Comparison of ENCODE assay signal across 8 cellular contexts in the genomic region with DNA sequence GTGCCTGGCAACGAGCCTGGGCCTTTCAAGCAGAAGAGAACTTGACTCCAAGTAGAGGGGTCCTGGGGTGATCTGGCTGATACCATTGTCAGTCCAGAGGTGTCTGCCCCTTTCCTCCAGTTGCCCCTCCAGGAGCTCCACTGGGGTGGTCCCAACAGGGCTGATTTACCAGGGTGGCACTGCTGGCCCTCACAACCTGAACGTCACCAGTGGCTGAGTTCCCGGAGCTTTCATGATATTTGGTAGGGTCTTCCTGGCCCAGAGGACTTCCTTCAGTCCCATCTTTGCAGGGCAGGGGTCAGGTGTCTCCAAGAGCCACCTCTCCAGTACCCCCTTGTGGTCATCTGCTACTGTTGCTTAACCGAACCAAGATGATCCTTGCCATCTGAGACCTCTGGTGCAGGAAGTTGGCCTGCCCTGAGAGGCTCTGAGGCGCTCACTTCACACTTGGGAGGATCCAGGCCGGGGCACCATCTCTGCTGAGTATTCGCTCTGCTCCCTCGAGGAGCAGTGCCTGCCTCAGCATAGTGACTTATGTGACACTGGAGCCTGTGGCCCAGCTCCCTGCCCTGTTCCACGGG. TPM values are rescaled to one million over a fixed set of nuclear protein-coding genes. Genes with fewer than 3 reads are reported as not detected.
DNase-seq lines count a peak whose midpoint lies in the region; ATAC-seq and TF ChIP-seq lines count a peak whose summit lies in the region.

No MANE protein-coding gene starts in this region.

- peaks cover 47% of the 10 kb centered on the region for H3K4me1 Mint-ChIP-seq in activated CD8-positive, alpha-beta T cell treated with anti-CD3 and anti-CD28 coated beads for 36 hours (ENCODE audit: low read depth)

- peak overlapping the region; percentile 94 for H3K27ac Mint-ChIP-seq in activated CD8-positive, alpha-beta T cell treated with anti-CD3 and anti-CD28 coated beads for 36 hours

- intact Hi-C loops in activated CD8-positive, alpha-beta T cell treated with anti-CD3 and anti-CD28 coated beads for 36 hours (cut with micrococcal nuclease) = loop anchor here (5.0 kb wide), 2 partner anchors 74 to 136 kb away; a partner anchor contains a TSS

- CTCF ChIA-PET in activated CD8-positive, alpha-beta T cell treated with anti-CD3 and anti-CD28 coated beads for 36 hours (lab: Charles Lee) = interaction anchor here (0.9 to 3.6 kb wide), 8 partner anchors 9 to 153 kb away, joined by 3 to 28 read pairs (median 4); a partner anchor contains a TSS

- peak overlapping the region; percentile 83 for H3K4me3 Mint-ChIP-seq in activated CD8-positive, alpha-beta T cell treated with anti-CD3 and anti-CD28 coated beads for 36 hours

- H3K36me3 Mint-ChIP-seq in activated CD8-positive, alpha-beta T cell treated with anti-CD3 and anti-CD28 coated beads for 36 hours (ENCODE audit: low read depth) = peaks cover 35% of the 10 kb centered on the region

- TF ChIP-seq CTCF in LNCAP (IDR thresholded peaks at IDR 0.05) = peak; percentile 39
- peak; percentile 47 for TF ChIP-seq CTCF in activated CD8-positive, alpha-beta T cell treated with anti-CD3 and anti-CD28 coated beads for 36 hours (IDR thresholded peaks at IDR 0.05)

- peak; percentile 2 for ATAC-seq in activated CD8-positive, alpha-beta T cell treated with anti-CD3 and anti-CD28 coated beads for 36 hours
- ATAC-seq in GM18873 (IDR thresholded peaks at IDR 0.05; ENCODE audit: low FRiP score, unreplicated experiment) = no peak

- peak; percentile 11 for DNase-seq in NCI-H1436 (lab: John Stamatoyannopoulos, UW)
- no peak for DNase-seq in NCI-H1436 treated with DMSO at 0.1 percent for 48 hours (lab: John Stamatoyannopoulos, UW)
- peak; percentile 64 for DNase-seq in activated CD8-positive, alpha-beta T cell treated with anti-CD3 and anti-CD28 coated beads for 36 hours
- peak; percentile 57 for DNase-seq in germinal center (ENCODE audit: low spot score)
- DNase-seq in stimulated activated CD4-positive, alpha-beta T cell treated with anti-CD3 and anti-CD28 coated beads, Interleukin-1b, Interleukin-23, amount 100 ng/mL, for 48 hours = peak; percentile 40
- DNase-seq in central memory CD4-positive, alpha-beta T cell = no peak

- no peaks in the 10 kb centered on the region for H3K27me3 Mint-ChIP-seq in activated CD8-positive, alpha-beta T cell treated with anti-CD3 and anti-CD28 coated beads for 36 hours

- H3K9me3 Mint-ChIP-seq in activated CD8-positive, alpha-beta T cell treated with anti-CD3 and anti-CD28 coated beads for 36 hours = no peaks in the 10 kb centered on the region

- POLR2A ChIA-PET in activated CD8-positive, alpha-beta T cell treated with anti-CD3 and anti-CD28 coated beads for 36 hours (lab: Charles Lee) = interaction anchor here (0.9 to 11.3 kb wide), 11 partner anchors 8 to 78 kb away, joined by 4 to 96 read pairs (median 14); a partner anchor contains a TSS

RNA-seq across cellular contexts. Expression of a gene that starts 3.5 kb away (rescaled TPM):
- 100 to 1,000 TPM; 143 to 145 TPM for total RNA-seq in activated CD8-positive, alpha-beta T cell treated with anti-CD3 and anti-CD28 coated beads for 36 hours

RNA-seq across cellular contexts. Expression of a gene that starts 45.1 kb away (rescaled TPM):
- total RNA-seq in activated CD8-positive, alpha-beta T cell treated with anti-CD3 and anti-CD28 coated beads for 36 hours = 10 to 100 TPM; 44.8 to 48.8 TPM

Comparison
In these comparisons a context has a peak if more than half of its experiments do, and no peak if none do; other contexts are left out.
1. DNase-seq: peak in NCI-H1436 (single experiment), activated CD8-positive, alpha-beta T cell treated with anti-CD3 and anti-CD28 coated beads for 36 hours (single experiment), germinal center (single experiment) and stimulated activated CD4-positive, alpha-beta T cell treated with anti-CD3 and anti-CD28 coated beads, Interleukin-1b, Interleukin-23, amount 100 ng/mL, for 48 hours (single experiment); none in NCI-H1436 treated with DMSO at 0.1 percent for 48 hours (single experiment) and central memory CD4-positive, alpha-beta T cell (single experiment).